1 cellular context compared by ENCODE assay signal in the genomic region with DNA sequence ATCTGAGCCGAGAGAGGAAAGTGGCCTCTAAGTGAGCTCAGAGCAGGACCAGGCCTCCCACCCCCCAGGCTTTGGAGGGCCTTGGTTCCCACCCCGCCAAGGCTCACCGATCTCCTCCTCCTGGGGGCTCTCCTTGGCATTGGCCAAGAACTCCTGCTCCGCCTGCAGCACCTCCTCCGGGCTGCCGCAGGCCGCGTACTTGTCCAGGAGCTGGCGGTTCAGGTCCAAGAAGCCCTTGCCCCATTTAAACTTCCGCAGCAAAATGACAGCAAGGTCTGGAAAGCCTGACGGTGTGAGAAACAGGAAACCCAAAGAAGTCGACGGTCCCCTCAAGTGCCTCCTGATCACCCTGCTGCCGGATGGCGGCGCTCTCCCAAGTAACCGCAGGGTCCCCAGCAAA.
TF ChIP-seq lines count a peak whose summit lies in the region.

No MANE protein-coding gene starts in this region.

TF ChIP-seq in GM23338, 12 proteins besides CTCF, POLR2A, EP300 and RAD21:
- no peak for TF ChIP-seq EZH2phosphoT487 (IDR thresholded peaks at IDR 0.05; ENCODE audit: unreplicated experiment)
- no peak for TF ChIP-seq STAT1 (IDR thresholded peaks at IDR 0.05; ENCODE audit: unreplicated experiment)
- TF ChIP-seq, protein P1, sequence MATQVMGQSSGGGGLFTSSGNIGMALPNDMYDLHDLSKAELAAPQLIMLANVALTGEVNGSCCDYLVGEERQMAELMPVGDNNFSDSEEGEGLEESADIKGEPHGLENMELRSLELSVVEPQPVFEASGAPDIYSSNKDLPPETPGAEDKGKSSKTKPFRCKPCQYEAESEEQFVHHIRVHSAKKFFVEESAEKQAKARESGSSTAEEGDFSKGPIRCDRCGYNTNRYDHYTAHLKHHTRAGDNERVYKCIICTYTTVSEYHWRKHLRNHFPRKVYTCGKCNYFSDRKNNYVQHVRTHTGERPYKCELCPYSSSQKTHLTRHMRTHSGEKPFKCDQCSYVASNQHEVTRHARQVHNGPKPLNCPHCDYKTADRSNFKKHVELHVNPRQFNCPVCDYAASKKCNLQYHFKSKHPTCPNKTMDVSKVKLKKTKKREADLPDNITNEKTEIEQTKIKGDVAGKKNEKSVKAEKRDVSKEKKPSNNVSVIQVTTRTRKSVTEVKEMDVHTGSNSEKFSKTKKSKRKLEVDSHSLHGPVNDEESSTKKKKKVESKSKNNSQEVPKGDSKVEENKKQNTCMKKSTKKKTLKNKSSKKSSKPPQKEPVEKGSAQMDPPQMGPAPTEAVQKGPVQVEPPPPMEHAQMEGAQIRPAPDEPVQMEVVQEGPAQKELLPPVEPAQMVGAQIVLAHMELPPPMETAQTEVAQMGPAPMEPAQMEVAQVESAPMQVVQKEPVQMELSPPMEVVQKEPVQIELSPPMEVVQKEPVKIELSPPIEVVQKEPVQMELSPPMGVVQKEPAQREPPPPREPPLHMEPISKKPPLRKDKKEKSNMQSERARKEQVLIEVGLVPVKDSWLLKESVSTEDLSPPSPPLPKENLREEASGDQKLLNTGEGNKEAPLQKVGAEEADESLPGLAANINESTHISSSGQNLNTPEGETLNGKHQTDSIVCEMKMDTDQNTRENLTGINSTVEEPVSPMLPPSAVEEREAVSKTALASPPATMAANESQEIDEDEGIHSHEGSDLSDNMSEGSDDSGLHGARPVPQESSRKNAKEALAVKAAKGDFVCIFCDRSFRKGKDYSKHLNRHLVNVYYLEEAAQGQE (IDR thresholded peaks at IDR 0.05; ENCODE audit: unreplicated experiment), result no peak
- TF ChIP-seq EZH2 (IDR thresholded peaks at IDR 0.05; ENCODE audit: low read depth, unreplicated experiment), result no peak
- no peak for TF ChIP-seq ZNF331 (CRISPR knock-in tag; IDR thresholded peaks at IDR 0.05; ENCODE audit: low read depth)
- no peak for TF ChIP-seq NANOG (IDR thresholded peaks at IDR 0.05; ENCODE audit: borderline replicate concordance)
- no peak for TF ChIP-seq CREB1 (CRISPR knock-in tag; IDR thresholded peaks at IDR 0.05; ENCODE audit: low read depth)
- TF ChIP-seq JUNB (IDR thresholded peaks at IDR 0.05; ENCODE audit: unreplicated experiment), result no peak
- TF ChIP-seq, protein P2, sequence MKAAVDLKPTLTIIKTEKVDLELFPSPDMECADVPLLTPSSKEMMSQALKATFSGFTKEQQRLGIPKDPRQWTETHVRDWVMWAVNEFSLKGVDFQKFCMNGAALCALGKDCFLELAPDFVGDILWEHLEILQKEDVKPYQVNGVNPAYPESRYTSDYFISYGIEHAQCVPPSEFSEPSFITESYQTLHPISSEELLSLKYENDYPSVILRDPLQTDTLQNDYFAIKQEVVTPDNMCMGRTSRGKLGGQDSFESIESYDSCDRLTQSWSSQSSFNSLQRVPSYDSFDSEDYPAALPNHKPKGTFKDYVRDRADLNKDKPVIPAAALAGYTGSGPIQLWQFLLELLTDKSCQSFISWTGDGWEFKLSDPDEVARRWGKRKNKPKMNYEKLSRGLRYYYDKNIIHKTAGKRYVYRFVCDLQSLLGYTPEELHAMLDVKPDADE (IDR thresholded peaks at IDR 0.05), result no peak
- TF ChIP-seq, protein P3, sequence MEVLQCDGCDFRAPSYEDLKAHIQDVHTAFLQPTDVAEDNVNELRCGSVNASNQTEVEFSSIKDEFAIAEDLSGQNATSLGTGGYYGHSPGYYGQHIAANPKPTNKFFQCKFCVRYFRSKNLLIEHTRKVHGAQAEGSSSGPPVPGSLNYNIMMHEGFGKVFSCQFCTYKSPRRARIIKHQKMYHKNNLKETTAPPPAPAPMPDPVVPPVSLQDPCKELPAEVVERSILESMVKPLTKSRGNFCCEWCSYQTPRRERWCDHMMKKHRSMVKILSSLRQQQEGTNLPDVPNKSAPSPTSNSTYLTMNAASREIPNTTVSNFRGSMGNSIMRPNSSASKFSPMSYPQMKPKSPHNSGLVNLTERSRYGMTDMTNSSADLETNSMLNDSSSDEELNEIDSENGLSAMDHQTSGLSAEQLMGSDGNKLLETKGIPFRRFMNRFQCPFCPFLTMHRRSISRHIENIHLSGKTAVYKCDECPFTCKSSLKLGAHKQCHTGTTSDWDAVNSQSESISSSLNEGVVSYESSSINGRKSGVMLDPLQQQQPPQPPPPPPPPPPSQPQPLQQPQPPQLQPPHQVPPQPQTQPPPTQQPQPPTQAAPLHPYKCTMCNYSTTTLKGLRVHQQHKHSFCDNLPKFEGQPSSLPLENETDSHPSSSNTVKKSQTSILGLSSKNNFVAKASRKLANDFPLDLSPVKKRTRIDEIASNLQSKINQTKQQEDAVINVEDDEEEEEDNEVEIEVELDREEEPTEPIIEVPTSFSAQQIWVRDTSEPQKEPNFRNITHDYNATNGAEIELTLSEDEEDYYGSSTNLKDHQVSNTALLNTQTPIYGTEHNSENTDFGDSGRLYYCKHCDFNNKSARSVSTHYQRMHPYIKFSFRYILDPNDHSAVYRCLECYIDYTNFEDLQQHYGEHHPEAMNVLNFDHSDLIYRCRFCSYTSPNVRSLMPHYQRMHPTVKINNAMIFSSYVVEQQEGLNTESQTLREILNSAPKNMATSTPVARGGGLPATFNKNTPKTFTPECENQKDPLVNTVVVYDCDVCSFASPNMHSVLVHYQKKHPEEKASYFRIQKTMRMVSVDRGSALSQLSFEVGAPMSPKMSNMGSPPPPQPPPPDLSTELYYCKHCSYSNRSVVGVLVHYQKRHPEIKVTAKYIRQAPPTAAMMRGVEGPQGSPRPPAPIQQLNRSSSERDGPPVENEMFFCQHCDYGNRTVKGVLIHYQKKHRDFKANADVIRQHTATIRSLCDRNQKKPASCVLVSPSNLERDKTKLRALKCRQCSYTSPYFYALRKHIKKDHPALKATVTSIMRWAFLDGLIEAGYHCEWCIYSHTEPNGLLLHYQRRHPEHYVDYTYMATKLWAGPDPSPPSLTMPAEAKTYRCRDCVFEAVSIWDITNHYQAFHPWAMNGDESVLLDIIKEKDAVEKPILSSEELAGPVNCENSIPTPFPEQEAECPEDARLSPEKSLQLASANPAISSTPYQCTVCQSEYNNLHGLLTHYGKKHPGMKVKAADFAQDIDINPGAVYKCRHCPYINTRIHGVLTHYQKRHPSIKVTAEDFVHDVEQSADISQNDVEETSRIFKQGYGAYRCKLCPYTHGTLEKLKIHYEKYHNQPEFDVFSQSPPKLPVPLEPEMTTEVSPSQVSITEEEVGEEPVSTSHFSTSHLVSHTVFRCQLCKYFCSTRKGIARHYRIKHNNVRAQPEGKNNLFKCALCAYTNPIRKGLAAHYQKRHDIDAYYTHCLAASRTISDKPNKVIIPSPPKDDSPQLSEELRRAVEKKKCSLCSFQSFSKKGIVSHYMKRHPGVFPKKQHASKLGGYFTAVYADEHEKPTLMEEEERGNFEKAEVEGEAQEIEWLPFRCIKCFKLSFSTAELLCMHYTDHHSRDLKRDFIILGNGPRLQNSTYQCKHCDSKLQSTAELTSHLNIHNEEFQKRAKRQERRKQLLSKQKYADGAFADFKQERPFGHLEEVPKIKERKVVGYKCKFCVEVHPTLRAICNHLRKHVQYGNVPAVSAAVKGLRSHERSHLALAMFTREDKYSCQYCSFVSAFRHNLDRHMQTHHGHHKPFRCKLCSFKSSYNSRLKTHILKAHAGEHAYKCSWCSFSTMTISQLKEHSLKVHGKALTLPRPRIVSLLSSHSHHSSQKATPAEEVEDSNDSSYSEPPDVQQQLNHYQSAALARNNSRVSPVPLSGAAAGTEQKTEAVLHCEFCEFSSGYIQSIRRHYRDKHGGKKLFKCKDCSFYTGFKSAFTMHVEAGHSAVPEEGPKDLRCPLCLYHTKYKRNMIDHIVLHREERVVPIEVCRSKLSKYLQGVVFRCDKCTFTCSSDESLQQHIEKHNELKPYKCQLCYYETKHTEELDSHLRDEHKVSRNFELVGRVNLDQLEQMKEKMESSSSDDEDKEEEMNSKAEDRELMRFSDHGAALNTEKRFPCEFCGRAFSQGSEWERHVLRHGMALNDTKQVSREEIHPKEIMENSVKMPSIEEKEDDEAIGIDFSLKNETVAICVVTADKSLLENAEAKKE (CRISPR knock-in tag; IDR thresholded peaks at IDR 0.05), result no peak
- no peak for TF ChIP-seq ZNF114 (CRISPR knock-in tag; IDR thresholded peaks at IDR 0.05)
- TF ChIP-seq POLR2AphosphoS5 (IDR thresholded peaks at IDR 0.05; ENCODE audit: low read depth), result no peak
TF ChIP-seq in GM23338: peak in this region for 0.
